In genomic region chr1:32414186-32414886, GRCh38 we compare ENCODE assay signal across 1 cellular context.
TF ChIP-seq lines count a peak whose summit lies in the region.

No MANE protein-coding gene starts in this region.

TF ChIP-seq in WTC11, 78 proteins besides CTCF, POLR2A, EP300 and RAD21:
- no peak for TF ChIP-seq NR3C1 (CRISPR knock-in tag; conservative IDR thresholded peaks at IDR 0.05; ENCODE audit: low read depth)
- no peak for TF ChIP-seq PREB (CRISPR knock-in tag; IDR thresholded peaks at IDR 0.05; ENCODE audit: borderline replicate concordance)
- TF ChIP-seq CREM (CRISPR knock-in tag; IDR thresholded peaks at IDR 0.05): no peak
- TF ChIP-seq PRDM15 (CRISPR knock-in tag; IDR thresholded peaks at IDR 0.05): no peak
- no peak for TF ChIP-seq FOXK1 (CRISPR knock-in tag; IDR thresholded peaks at IDR 0.05)
